Comparison of ENCODE assay signal across 21 cellular contexts in the genomic region with DNA sequence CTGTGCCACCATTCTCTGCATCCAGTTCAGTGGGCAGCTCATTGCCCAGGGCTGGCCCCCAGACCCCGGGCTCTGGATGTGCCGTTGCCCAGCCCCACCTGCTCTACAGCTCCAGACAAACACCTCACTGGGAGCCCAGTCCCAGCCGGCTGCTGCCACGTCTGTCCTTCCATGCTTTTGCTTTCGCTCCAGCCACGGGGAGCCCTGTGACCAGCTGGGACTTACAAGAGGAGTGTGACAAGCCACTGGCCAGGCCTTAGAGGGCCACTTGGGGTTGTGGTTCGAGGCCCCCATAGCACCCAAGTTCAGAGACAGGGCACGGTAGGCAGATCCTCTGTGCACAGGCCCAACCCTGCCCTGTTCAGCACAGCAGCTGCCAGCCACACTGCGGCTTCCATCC.
DNase-seq lines count a peak whose midpoint lies in the region; ATAC-seq and TF ChIP-seq lines count a peak whose summit lies in the region.
"Had no signal": no experiment of that assay in that cellular context is flagged by ENCODE, and none has a peak within 500 bp of the region (broad histone marks: within the 10 kb centered on the region; RNA-seq: fewer than 3 reads in every experiment).

No MANE protein-coding gene starts in this region.

- no peak overlapping the region for H4K8ac ChIP-seq in mesenchymal stem cell (ENCODE audit: low read length)

- no peaks in the 10 kb centered on the region for H3K9me3 Mint-ChIP-seq in WTC11
- H3K9me3 Mint-ChIP-seq: CD4-positive, alpha-beta T cell; CD8-positive, alpha-beta memory T cell had no signal

- H3K27me3 Mint-ChIP-seq in WTC11 (ENCODE audit: low read depth) = no peaks in the 10 kb centered on the region; the same call in 1 of the 2 replicates
- H3K27me3 Mint-ChIP-seq: CD4-positive, alpha-beta T cell; CD8-positive, alpha-beta memory T cell had no signal

- H3K36me3 ChIP-seq in mesenchymal stem cell (ENCODE audit: control insufficient read depth in 1 of 2, insufficient read depth in 2 of 2, low read depth in 1 of 2, low read length in 2 of 2) (peaks cover 0 to 46% of the 10 kb centered on the region in 2 experiments), spleen (peaks cover 0 to 39% (median 0%) of the 10 kb centered on the region in 6 donors), H7 (replicated peaks; ENCODE audit: control insufficient read depth, insufficient read depth, low read length) (no peaks in the 10 kb centered on the region)
- H3K36me3 ChIP-seq: BE2C; BLaER1 treated with 17β-estradiol and CSF1 and Interleukin-3, amounts not matched to agents 10 nM and 100 nM had no signal

- H3K4me1 Mint-ChIP-seq in WTC11 = peaks cover 8% of the 10 kb centered on the region; the same call in 1 of the 2 replicates
- H3K4me1 Mint-ChIP-seq: CD14-positive monocyte; CD8-positive, alpha-beta memory T cell had no signal

- peak overlapping the region; percentile 2 to 56 for H3K18ac ChIP-seq in mesenchymal stem cell (ENCODE audit: low read depth in 1 of 2, low read length in 2 of 2)

- H3K14ac ChIP-seq in mesenchymal stem cell (ENCODE audit: low read length in 2 of 2) = no peak overlapping the region

- no peak overlapping the region for H4K91ac ChIP-seq in mesenchymal stem cell (ENCODE audit: low read length)

- H3K4me2 ChIP-seq in mesenchymal stem cell (ENCODE audit: low read length, poor library complexity, severe bottlenecking) = no peak overlapping the region
- H3K4me2 ChIP-seq: A549; BLaER1 treated with 17β-estradiol and CSF1 and Interleukin-3, amounts not matched to agents 10 nM and 100 nM had no signal

- H2BK15ac ChIP-seq in mesenchymal stem cell (ENCODE audit: low read depth, poor library complexity, severe bottlenecking) = no peak overlapping the region

- no peak overlapping the region for H2BK12ac ChIP-seq in mesenchymal stem cell (ENCODE audit: low read length in 2 of 2)

- no peak overlapping the region for H3K9ac ChIP-seq in mesenchymal stem cell (ENCODE audit: low read length)
- H3K9ac ChIP-seq: BLaER1 treated with 17β-estradiol and CSF1 and Interleukin-3, amounts not matched to agents 10 nM and 100 nM had no signal

- no peaks in the 10 kb centered on the region for H3K79me1 ChIP-seq in mesenchymal stem cell (replicated peaks; ENCODE audit: low read length, poor library complexity, severe bottlenecking)

- no peak overlapping the region for H3K4me3 Mint-ChIP-seq in WTC11
- H3K4me3 Mint-ChIP-seq: CD14-positive monocyte; CD4-positive, alpha-beta T cell; CD8-positive, alpha-beta memory T cell had no signal

- no peak overlapping the region for H2AK5ac ChIP-seq in mesenchymal stem cell (ENCODE audit: low read length, severe bottlenecking)

- ATAC-seq in Right ventricle myocardium inferior (no peak), left cardiac atrium (no peak), WTC11 (no peak)
- ATAC-seq: A549 had no signal

- TF ChIP-seq CTCF in WTC11 (IDR thresholded peaks at IDR 0.05) (no peak), spleen (IDR thresholded peaks at IDR 0.05 in 8 of 11, conservative IDR thresholded peaks at IDR 0.05 in 3 of 11) (no peak)

- no peak overlapping the region for H3K23ac ChIP-seq in mesenchymal stem cell (ENCODE audit: low read length in 2 of 2)

- TF ChIP-seq POLR2A in spleen (IDR thresholded peaks at IDR 0.05) = no peak

- DNase-seq in Right ventricle myocardium inferior (ENCODE audit: missing footprints) (peak; percentile 58), left cardiac atrium (no peak), WTC11 (ENCODE audit: low spot score) (no peak), mesenchymal stem cell (no peak), spleen (peak; percentile 56), H7 (no peak), 8988T (no peak)
- DNase-seq: ACHN; AML-193; BE2C; CD4-positive, alpha-beta T cell; DMS 273 treated with DMSO at 0.1 percent for 48 hours; DMS79 treated with DMSO at 0.1 percent for 48 hours; GF-D8; GOT3; HCEC 1CT had no signal

- no peak overlapping the region for H3K27ac ChIP-seq in mesenchymal stem cell (ENCODE audit: low read length, poor library complexity, severe bottlenecking)
- H3K27ac ChIP-seq in spleen = no peak overlapping the region
- H3K27ac ChIP-seq: 22Rv1; A549; BLaER1 treated with 17β-estradiol and CSF1 and Interleukin-3, amounts not matched to agents 10 nM and 100 nM had no signal

- H3K27ac Mint-ChIP-seq in WTC11 = no peak overlapping the region
- H3K27ac Mint-ChIP-seq: CD14-positive monocyte; CD4-positive, alpha-beta T cell; CD8-positive, alpha-beta memory T cell had no signal

- no peak overlapping the region for H2AFZ ChIP-seq in mesenchymal stem cell (ENCODE audit: low read depth, low read length)

- H3K4me1 ChIP-seq in mesenchymal stem cell (ENCODE audit: control insufficient read depth, insufficient read depth, low read depth, low read length) (no peaks in the 10 kb centered on the region), spleen (no peaks in the 10 kb centered on the region)
- H3K4me1 ChIP-seq: A549, BE2C had no signal

- H3K27me3 ChIP-seq in mesenchymal stem cell (ENCODE audit: control insufficient read depth in 1 of 2, insufficient read depth in 1 of 2, low read length in 2 of 2) (no peaks in the 10 kb centered on the region), spleen (replicated peaks in 1 of 7) (peaks cover 0 to 6% (median 0%) of the 10 kb centered on the region in 7 donors), H7 (ENCODE audit: control insufficient read depth, insufficient read depth, low read length) (no peaks in the 10 kb centered on the region)
- H3K27me3 ChIP-seq: BE2C; BLaER1 treated with 17β-estradiol and CSF1 and Interleukin-3, amounts not matched to agents 10 nM and 100 nM had no signal

- intact Hi-C loops in Right ventricle myocardium inferior (cut with DNase I) = no loop called here
- intact Hi-C loops in left cardiac atrium (cut with DNase I) = no loop called here
- intact Hi-C loops in spleen (cut with DNase I; ENCODE audit: low total_unique reads) = no loop called here

- no peaks in the 10 kb centered on the region for H3K36me3 Mint-ChIP-seq in WTC11
- H3K36me3 Mint-ChIP-seq: CD14-positive monocyte; CD8-positive, alpha-beta memory T cell had no signal

- no peak overlapping the region for H2BK120ac ChIP-seq in mesenchymal stem cell (ENCODE audit: low read depth, low read length)

- POLR2A ChIA-PET in WTC11 (lab: Charles Lee) = no interaction called here

- CTCF ChIA-PET in WTC11 (lab: Charles Lee) = no interaction called here

- 92% methylated on average over 9 of the region's 9 CpGs for WGBS in mesenchymal stem cell
- 74 to 93% (median 85%) methylated on average over 9 of the region's 9 CpGs for WGBS in spleen, 5 donors

- H3K4ac ChIP-seq in mesenchymal stem cell (ENCODE audit: low read depth in 1 of 2, low read length in 2 of 2) = no peak overlapping the region

- no peaks in the 10 kb centered on the region for H3K9me3 ChIP-seq in mesenchymal stem cell (ENCODE audit: control insufficient read depth, low read length)
- no peaks in the 10 kb centered on the region for H3K9me3 ChIP-seq in spleen
- H3K9me3 ChIP-seq: BE2C; BLaER1 treated with 17β-estradiol and CSF1 and Interleukin-3, amounts not matched to agents 10 nM and 100 nM had no signal

- H2BK5ac ChIP-seq in mesenchymal stem cell (ENCODE audit: low read depth, low read length, poor library complexity, severe bottlenecking) = no peak overlapping the region

- H3K4me3 ChIP-seq in mesenchymal stem cell (ENCODE audit: insufficient read depth in 1 of 2, low read depth in 1 of 2, low read length in 2 of 2) (no peak overlapping the region), spleen (no peak overlapping the region), H7 (ENCODE audit: insufficient read depth, low read depth, low read length) (no peak overlapping the region)
- H3K4me3 ChIP-seq: A549; BLaER1 treated with 17β-estradiol and CSF1 and Interleukin-3, amounts not matched to agents 10 nM and 100 nM had no signal

TF ChIP-seq in WTC11, 78 proteins besides CTCF, POLR2A, EP300 and RAD21 (continues in another document):
- TF ChIP-seq ZNF121 (CRISPR knock-in tag; IDR thresholded peaks at IDR 0.05) = peak; percentile 67; the same call in 1 of the 2 replicates
- TF ChIP-seq GTF2I (CRISPR knock-in tag; conservative IDR thresholded peaks at IDR 0.05) = no peak
- no peak for TF ChIP-seq JUN (CRISPR knock-in tag; IDR thresholded peaks at IDR 0.05)
- no peak for TF ChIP-seq CREM (CRISPR knock-in tag; IDR thresholded peaks at IDR 0.05)
- TF ChIP-seq, protein P1, sequence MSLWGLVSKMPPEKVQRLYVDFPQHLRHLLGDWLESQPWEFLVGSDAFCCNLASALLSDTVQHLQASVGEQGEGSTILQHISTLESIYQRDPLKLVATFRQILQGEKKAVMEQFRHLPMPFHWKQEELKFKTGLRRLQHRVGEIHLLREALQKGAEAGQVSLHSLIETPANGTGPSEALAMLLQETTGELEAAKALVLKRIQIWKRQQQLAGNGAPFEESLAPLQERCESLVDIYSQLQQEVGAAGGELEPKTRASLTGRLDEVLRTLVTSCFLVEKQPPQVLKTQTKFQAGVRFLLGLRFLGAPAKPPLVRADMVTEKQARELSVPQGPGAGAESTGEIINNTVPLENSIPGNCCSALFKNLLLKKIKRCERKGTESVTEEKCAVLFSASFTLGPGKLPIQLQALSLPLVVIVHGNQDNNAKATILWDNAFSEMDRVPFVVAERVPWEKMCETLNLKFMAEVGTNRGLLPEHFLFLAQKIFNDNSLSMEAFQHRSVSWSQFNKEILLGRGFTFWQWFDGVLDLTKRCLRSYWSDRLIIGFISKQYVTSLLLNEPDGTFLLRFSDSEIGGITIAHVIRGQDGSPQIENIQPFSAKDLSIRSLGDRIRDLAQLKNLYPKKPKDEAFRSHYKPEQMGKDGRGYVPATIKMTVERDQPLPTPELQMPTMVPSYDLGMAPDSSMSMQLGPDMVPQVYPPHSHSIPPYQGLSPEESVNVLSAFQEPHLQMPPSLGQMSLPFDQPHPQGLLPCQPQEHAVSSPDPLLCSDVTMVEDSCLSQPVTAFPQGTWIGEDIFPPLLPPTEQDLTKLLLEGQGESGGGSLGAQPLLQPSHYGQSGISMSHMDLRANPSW (CRISPR knock-in tag; conservative IDR thresholded peaks at IDR 0.05; ENCODE audit: low read depth) = no peak
- TF ChIP-seq, protein P2, sequence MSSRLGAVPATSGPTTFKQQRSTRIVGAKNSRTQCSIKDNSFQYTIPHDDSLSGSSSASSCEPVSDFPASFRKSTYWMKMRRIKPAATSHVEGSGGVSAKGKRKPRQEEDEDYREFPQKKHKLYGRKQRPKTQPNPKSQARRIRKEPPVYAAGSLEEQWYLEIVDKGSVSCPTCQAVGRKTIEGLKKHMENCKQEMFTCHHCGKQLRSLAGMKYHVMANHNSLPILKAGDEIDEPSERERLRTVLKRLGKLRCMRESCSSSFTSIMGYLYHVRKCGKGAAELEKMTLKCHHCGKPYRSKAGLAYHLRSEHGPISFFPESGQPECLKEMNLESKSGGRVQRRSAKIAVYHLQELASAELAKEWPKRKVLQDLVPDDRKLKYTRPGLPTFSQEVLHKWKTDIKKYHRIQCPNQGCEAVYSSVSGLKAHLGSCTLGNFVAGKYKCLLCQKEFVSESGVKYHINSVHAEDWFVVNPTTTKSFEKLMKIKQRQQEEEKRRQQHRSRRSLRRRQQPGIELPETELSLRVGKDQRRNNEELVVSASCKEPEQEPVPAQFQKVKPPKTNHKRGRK (CRISPR knock-in tag; IDR thresholded peaks at IDR 0.05; ENCODE audit: borderline replicate concordance) = no peak

Comparison
In these comparisons a context has a peak if more than half of its experiments do, and no peak if none do; other contexts are left out.
1. DNase-seq: peak in Right ventricle myocardium inferior (single experiment) and spleen (single experiment); none in left cardiac atrium (single experiment), WTC11 (single experiment), mesenchymal stem cell (single experiment), H7 (single experiment) and 8988T (single experiment).